ENCODE assay signal across 17 cellular contexts in genomic region chr11:69978841-69979614, GRCh38.
DNase-seq lines count a peak whose midpoint lies in the region; ATAC-seq and TF ChIP-seq lines count a peak whose summit lies in the region.
"Had no signal": no experiment of that assay in that cellular context is flagged by ENCODE, and none has a peak within 500 bp of the region (broad histone marks: within the 10 kb centered on the region; RNA-seq: fewer than 3 reads in every experiment).

No MANE protein-coding gene starts in this region.

- H3K9ac ChIP-seq in BLaER1 treated with 17β-estradiol and CSF1 and Interleukin-3, amounts not matched to agents 10 nM and 100 nM: no peak overlapping the region
- no peak overlapping the region for H3K9ac ChIP-seq in subcutaneous abdominal adipose tissue (ENCODE audit: low read length in 5 of 5)

- peak overlapping the region in 10 of 11 experiments; percentile 5 to 74 (median 57); a peak in 18 of 22 replicates for H3K4me2 ChIP-seq in BLaER1 treated with 17β-estradiol and CSF1 and Interleukin-3, amounts not matched to agents 10 nM and 100 nM

- peak overlapping the region in 2 of 11 experiments; percentile 38 to 53; a peak in 3 of 22 replicates for H3K27ac ChIP-seq in BLaER1 treated with 17β-estradiol and CSF1 and Interleukin-3, amounts not matched to agents 10 nM and 100 nM
- H3K27ac ChIP-seq in coronary artery: peak overlapping the region; percentile 59 to 90
- H3K27ac ChIP-seq in subcutaneous abdominal adipose tissue (ENCODE audit: low read depth, low read length): peak overlapping the region; percentile 72

- no peaks in the 10 kb centered on the region for H3K36me3 ChIP-seq in BLaER1 treated with 17β-estradiol and CSF1 and Interleukin-3, amounts not matched to agents 10 nM and 100 nM
- H3K36me3 ChIP-seq in subcutaneous abdominal adipose tissue (ENCODE audit: control insufficient read depth in 5 of 5, insufficient read depth in 5 of 5, low read length in 5 of 5): no peaks in the 10 kb centered on the region
- H3K36me3 ChIP-seq: BE2C had no signal

- peaks cover 0 to 7% (median 0%) of the 10 kb centered on the region in 11 experiments; a peak in 3 of 22 replicates for H4K20me1 ChIP-seq in BLaER1 treated with 17β-estradiol and CSF1 and Interleukin-3, amounts not matched to agents 10 nM and 100 nM

- no peak for ATAC-seq in GM21717 (IDR thresholded peaks at IDR 0.05; ENCODE audit: unreplicated experiment)

- no peak for DNase-seq in coronary artery (ENCODE audit: low spot score)
- peak; percentile 16 for DNase-seq in glomerular endothelial cell (ENCODE audit: extremely low read depth, low read depth, low spot score)
- no peak for DNase-seq in HK-2 (ENCODE audit: unreplicated experiment)
- DNase-seq in DMS79 (lab: John Stamatoyannopoulos, UW): no peak
- DNase-seq: BE2C; CD4-positive, alpha-beta memory T cell; DMS153; GF-D8; HCEC 1CT; KG1; MV-4-11; NCI-H187 treated with DMSO at 0.1 percent for 48 hours; NCI-H226; NCI-H524 treated with DMSO at 0.1 percent for 48 hours had no signal

- H3K27me3 ChIP-seq in BLaER1 treated with 17β-estradiol and CSF1 and Interleukin-3, amounts not matched to agents 10 nM and 100 nM: peaks cover 0 to 41% (median 0%) of the 10 kb centered on the region in 11 experiments; a peak in 9 of 22 replicates
- H3K27me3 ChIP-seq in subcutaneous abdominal adipose tissue (ENCODE audit: control insufficient read depth in 5 of 5, insufficient read depth in 4 of 5, low read length in 5 of 5): peaks cover 0 to 17% (median 6%) of the 10 kb centered on the region in 5 donors
- H3K27me3 ChIP-seq: BE2C had no signal

- peaks cover 17 to 90% (median 71%) of the 10 kb centered on the region in 10 experiments for H3K4me1 ChIP-seq in BLaER1 treated with 17β-estradiol and CSF1 and Interleukin-3, amounts not matched to agents 10 nM and 100 nM
- H3K4me1 ChIP-seq in subcutaneous abdominal adipose tissue (ENCODE audit: control insufficient read depth in 5 of 5, insufficient read depth in 5 of 5, low read length in 5 of 5): peaks cover 0 to 30% (median 20%) of the 10 kb centered on the region in 5 donors
- H3K4me1 ChIP-seq: BE2C had no signal

- no peak for TF ChIP-seq CTCF in coronary artery (IDR thresholded peaks at IDR 0.05)

- H3K9me3 ChIP-seq in BLaER1 treated with 17β-estradiol and CSF1 and Interleukin-3, amounts not matched to agents 10 nM and 100 nM (replicated peaks in 1 of 11): no peaks in the 10 kb centered on the region
- H3K9me3 ChIP-seq in subcutaneous abdominal adipose tissue (ENCODE audit: control insufficient read depth in 5 of 5, low read length in 5 of 5): no peaks in the 10 kb centered on the region
- H3K9me3 ChIP-seq: BE2C had no signal

- H3K4me3 ChIP-seq in BLaER1 treated with 17β-estradiol and CSF1 and Interleukin-3, amounts not matched to agents 10 nM and 100 nM: no peak overlapping the region
- H3K4me3 ChIP-seq in coronary artery (no peak overlapping the region), subcutaneous abdominal adipose tissue (ENCODE audit: low read depth in 1 of 5, low read length in 5 of 5) (no peak overlapping the region)
